Comparison of ENCODE assay signal across 8 cellular contexts in genomic region chr2:200713003-200713703, GRCh38.
A peak's percentile ranks its signal among the peaks of the same experiment; 100 is the strongest.
DNase-seq lines count a peak whose midpoint lies in the region; ATAC-seq and TF ChIP-seq lines count a peak whose summit lies in the region.

No MANE protein-coding gene starts in this region.

- in situ Hi-C loops in astrocyte of the cerebellum (cut with HindIII; ENCODE audit: low sequenced_read_pairs): no loop called here

- intact Hi-C loops in aorta (cut with DNase I): loop anchor here (1.0 to 10.0 kb wide), 6 partner anchors 22 to 252 kb away; partner anchors contain the start of genes CLK1 (in 2 of the 2), BZW1 (in 1 of the 2), NIF3L1 (in 1 of the 2) and ORC2 (in 1 of the 2)

- TF ChIP-seq CTCF in astrocyte of the cerebellum (IDR thresholded peaks at IDR 0.05; ENCODE audit: low read depth, low read length, missing control alignments): peak; percentile 86
- TF ChIP-seq CTCF in hepatocyte (IDR thresholded peaks at IDR 0.05; ENCODE audit: poor library complexity): peak; percentile 93

- H3K36me3 ChIP-seq in hepatocyte (replicated peaks; ENCODE audit: insufficient read depth, low read depth) (no peaks in the 10 kb centered on the region), rectal smooth muscle tissue (ENCODE audit: control insufficient read depth, insufficient read depth, low read length) (no peaks in the 10 kb centered on the region), aorta (ENCODE audit: control insufficient read depth in 1 of 2, insufficient read depth in 2 of 2, low read length in 1 of 2) (no peaks in the 10 kb centered on the region)

- H3K27ac ChIP-seq in hepatocyte (peak overlapping the region; percentile 84), rectal smooth muscle tissue (ENCODE audit: low read depth, low read length) (peak overlapping the region; percentile 57), aorta (ENCODE audit: low read depth in 1 of 2, low read length in 2 of 2) (peak overlapping the region; percentile 15 to 91)

- H3K4me1 ChIP-seq in hepatocyte (ENCODE audit: insufficient read depth) (no peaks in the 10 kb centered on the region), rectal smooth muscle tissue (ENCODE audit: control insufficient read depth, insufficient read depth, low read length) (no peaks in the 10 kb centered on the region), aorta (ENCODE audit: control insufficient read depth in 1 of 2, insufficient read depth in 2 of 2, low read length in 2 of 2) (no peaks in the 10 kb centered on the region)

- peak overlapping the region; percentile 68 for H3K4me2 ChIP-seq in hepatocyte

- H2AFZ ChIP-seq in hepatocyte: peak overlapping the region; percentile 66

- peak overlapping the region; percentile 24 for H3K4me3 ChIP-seq in astrocyte of the cerebellum (ENCODE audit: low read depth, low read length)
- H3K4me3 ChIP-seq in hepatocyte: no peak overlapping the region
- H3K4me3 ChIP-seq in rectal smooth muscle tissue (ENCODE audit: low read length): peak overlapping the region; percentile 71
- peak overlapping the region; percentile 12 to 63 for H3K4me3 ChIP-seq in aorta (ENCODE audit: low read length in 2 of 2)

- H3K9ac ChIP-seq in rectal smooth muscle tissue (ENCODE audit: low read length): no peak overlapping the region

- no peaks in the 10 kb centered on the region for H4K20me1 ChIP-seq in hepatocyte (ENCODE audit: insufficient read depth, poor library complexity, severe bottlenecking)

- no peaks in the 10 kb centered on the region for H3K9me2 ChIP-seq in hepatocyte (replicated peaks; ENCODE audit: insufficient read depth)

- H3K27me3 ChIP-seq in hepatocyte: no peaks in the 10 kb centered on the region
- H3K27me3 ChIP-seq in rectal smooth muscle tissue (ENCODE audit: control insufficient read depth, insufficient read depth, low read length): no peaks in the 10 kb centered on the region
- no peaks in the 10 kb centered on the region for H3K27me3 ChIP-seq in aorta (ENCODE audit: control insufficient read depth in 1 of 2, insufficient read depth in 2 of 2, low read length in 1 of 2)

- DNase-seq in NCI-H1694 treated with DMSO at 0.1 percent for 48 hours (lab: John Stamatoyannopoulos, UW): peak; percentile 86
- peak; percentile 91 for DNase-seq in T-helper 22 cell (ENCODE audit: low read depth)
- peak; percentile 84 for DNase-seq in astrocyte of the cerebellum (ENCODE audit: low read depth)
- peak; percentile 92 for DNase-seq in hepatocyte (ENCODE audit: low spot score)
- DNase-seq in aorta: peak; percentile 92 to 95

- H3K79me2 ChIP-seq in hepatocyte: no peaks in the 10 kb centered on the region

- ATAC-seq in GM18499 (IDR thresholded peaks at IDR 0.05; ENCODE audit: insufficient read depth, unreplicated experiment) (peak; percentile 98), HG02943 (IDR thresholded peaks at IDR 0.05; ENCODE audit: low read depth, unreplicated experiment) (peak; percentile 100), aorta (ENCODE audit: low FRiP score) (peak; percentile 98)

- H3K9me3 ChIP-seq in hepatocyte (ENCODE audit: low read depth): no peaks in the 10 kb centered on the region
- no peaks in the 10 kb centered on the region for H3K9me3 ChIP-seq in aorta (ENCODE audit: control insufficient read depth, low read length)

- 11% methylated on average over 17 of the region's 17 CpGs for WGBS in hepatocyte (ENCODE audit: low lambda C conversion rate, missing lambda C conversion rate)
- 3 to 5% methylated on average over 17 of the region's 17 CpGs for WGBS in aorta, 2 donors
